In genomic region chr2:119253760-119254600, GRCh38 we compare ENCODE assay signal across 1 cellular context.
TF ChIP-seq lines count a peak whose summit lies in the region.

No MANE protein-coding gene starts in this region.

TF ChIP-seq in A549, 52 proteins besides CTCF, POLR2A, EP300 and RAD21 (continued from another document):
- TF ChIP-seq, protein P1, sequence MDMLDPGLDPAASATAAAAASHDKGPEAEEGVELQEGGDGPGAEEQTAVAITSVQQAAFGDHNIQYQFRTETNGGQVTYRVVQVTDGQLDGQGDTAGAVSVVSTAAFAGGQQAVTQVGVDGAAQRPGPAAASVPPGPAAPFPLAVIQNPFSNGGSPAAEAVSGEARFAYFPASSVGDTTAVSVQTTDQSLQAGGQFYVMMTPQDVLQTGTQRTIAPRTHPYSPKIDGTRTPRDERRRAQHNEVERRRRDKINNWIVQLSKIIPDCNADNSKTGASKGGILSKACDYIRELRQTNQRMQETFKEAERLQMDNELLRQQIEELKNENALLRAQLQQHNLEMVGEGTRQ (IDR thresholded peaks at IDR 0.05), result no peak
- no peak for TF ChIP-seq HOXB13 (CRISPR knock-in tag; IDR thresholded peaks at IDR 0.05; ENCODE audit: low read depth)
- TF ChIP-seq RARB (CRISPR knock-in tag; IDR thresholded peaks at IDR 0.05), result no peak
- TF ChIP-seq ZC3H11A (IDR thresholded peaks at IDR 0.05), result no peak
- no peak for TF ChIP-seq ZFP36 (IDR thresholded peaks at IDR 0.05; ENCODE audit: borderline replicate concordance, partially characterized antibody)
- TF ChIP-seq HEYL (CRISPR knock-in tag; IDR thresholded peaks at IDR 0.05), result no peak
- TF ChIP-seq TFCP2L1 (CRISPR knock-in tag; IDR thresholded peaks at IDR 0.05), result no peak
- TF ChIP-seq CHD4 (IDR thresholded peaks at IDR 0.05; ENCODE audit: borderline replicate concordance), result no peak
- TF ChIP-seq, protein P2, sequence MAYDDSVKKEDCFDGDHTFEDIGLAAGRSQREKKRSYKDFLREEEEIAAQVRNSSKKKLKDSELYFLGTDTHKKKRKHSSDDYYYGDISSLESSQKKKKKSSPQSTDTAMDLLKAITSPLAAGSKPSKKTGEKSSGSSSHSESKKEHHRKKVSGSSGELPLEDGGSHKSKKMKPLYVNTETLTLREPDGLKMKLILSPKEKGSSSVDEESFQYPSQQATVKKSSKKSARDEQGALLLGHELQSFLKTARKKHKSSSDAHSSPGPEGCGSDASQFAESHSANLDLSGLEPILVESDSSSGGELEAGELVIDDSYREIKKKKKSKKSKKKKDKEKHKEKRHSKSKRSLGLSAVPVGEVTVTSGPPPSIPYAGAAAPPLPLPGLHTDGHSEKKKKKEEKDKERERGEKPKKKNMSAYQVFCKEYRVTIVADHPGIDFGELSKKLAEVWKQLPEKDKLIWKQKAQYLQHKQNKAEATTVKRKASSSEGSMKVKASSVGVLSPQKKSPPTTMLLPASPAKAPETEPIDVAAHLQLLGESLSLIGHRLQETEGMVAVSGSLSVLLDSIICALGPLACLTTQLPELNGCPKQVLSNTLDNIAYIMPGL (CRISPR knock-in tag; IDR thresholded peaks at IDR 0.05; ENCODE audit: borderline replicate concordance), result no peak
- TF ChIP-seq EHMT2 (IDR thresholded peaks at IDR 0.05; ENCODE audit: low read depth), result no peak
- no peak for TF ChIP-seq NR3C1 (IDR thresholded peaks at IDR 0.05)
